ENCODE assay signal across 37 cellular contexts in genomic region chr12:105285378-105285777, GRCh38.
"Had no signal": no experiment of that assay in that cellular context is flagged by ENCODE, and none has a peak within 500 bp of the region (broad histone marks: within the 10 kb centered on the region; RNA-seq: fewer than 3 reads in every experiment).

No MANE protein-coding gene starts in this region.

- FAIRE-seq: bronchial epithelial cell, TTC549 had no signal

- H3K4me3 ChIP-seq: ascending aorta, cardiac muscle cell, colonic mucosa had no signal

- DNase-seq: activated B cell treated with CpG ODN at 0.5 μM for 24 hours; activated CD4-positive, alpha-beta memory T cell treated with anti-CD3 and anti-CD28 coated beads for 36 hours; activated CD4-positive, alpha-beta T cell treated with anti-CD3 and anti-CD28 coated beads for 4 hours; activated CD4-positive, alpha-beta T cell treated with anti-CD3 and anti-CD28 coated beads, Interleukin-2, amount 10 ng/mL, durations not matched to agents 24 days and 14 days; activated CD4-positive, alpha-beta T cell treated with anti-CD3 and anti-CD28 coated beads, Interleukin-2, amount 50 U/mL, for 1 hour; activated CD4-positive, alpha-beta T cell treated with anti-CD3 and anti-CD28 coated beads, Interleukin-2, amount 50 U/mL, for 4 hours; activated CD4-positive, CD25-positive, alpha-beta regulatory T cell treated with anti-CD3 and anti-CD28 coated beads, Interleukin-2, amount 50 U/mL, for 72 hours; activated CD8-positive, alpha-beta memory T cell treated with anti-CD3 and anti-CD28 coated beads for 24 hours; activated CD8-positive, alpha-beta memory T cell treated with anti-CD3 and anti-CD28 coated beads, Interleukin-2, amount 10 ng/mL, durations not matched to agents 7 days and 5 days; activated CD8-positive, alpha-beta memory T cell treated with anti-CD3 and anti-CD28 coated beads, Interleukin-2, amount 50 U/mL, for 48 hours; activated CD8-positive, alpha-beta T cell treated with anti-CD3 and anti-CD28 coated beads for 36 hours; activated effector memory CD4-positive, alpha-beta T cell treated with Interleukin-2 at 50 U/mL for 16 hours; activated gamma-delta T cell; activated naive CD4-positive, alpha-beta T cell treated with anti-CD3 and anti-CD28 coated beads, Interleukin-2, amount 10 ng/mL, durations not matched to agents 7 days and 5 days; activated naive CD4-positive, alpha-beta T cell treated with Interleukin-2 at 50 U/mL for 16 hours; activated naive CD8-positive, alpha-beta T cell treated with anti-CD3 and anti-CD28 coated beads, Interleukin-2, amount 10 ng/mL, durations not matched to agents 7 days and 5 days; activated naive CD8-positive, alpha-beta T cell treated with anti-CD3 and anti-CD28 coated beads, Interleukin-2, amount 50 U/mL, for 24 hours; activated T-cell treated with anti-CD3 and anti-CD28 coated beads, Interleukin-2, amount 50 U/mL, for 24 hours; activated T-cell treated with anti-CD3 and anti-CD28 coated beads, Interleukin-2, amount 50 U/mL, for 48 hours; amygdala; anterior cingulate cortex; caudate nucleus; cerebellar nuclear complex; colonic mucosa; T-helper 2 cell; T-helper 9 cell had no signal

- H3K4me3 Mint-ChIP-seq: activated B cell treated with CpG ODN at 0.5 μM for 24 hours; activated CD4-positive, alpha-beta memory T cell treated with anti-CD3 and anti-CD28 coated beads for 36 hours; activated CD4-positive, alpha-beta T cell treated with anti-CD3 and anti-CD28 coated beads, Interleukin-2, amount 10 ng/mL, durations not matched to agents 24 days and 14 days; activated CD8-positive, alpha-beta memory T cell treated with anti-CD3 and anti-CD28 coated beads, Interleukin-2, amount 10 ng/mL, durations not matched to agents 7 days and 5 days; activated CD8-positive, alpha-beta T cell treated with anti-CD3 and anti-CD28 coated beads for 36 hours; activated naive CD4-positive, alpha-beta T cell treated with anti-CD3 and anti-CD28 coated beads, Interleukin-2, amount 10 ng/mL, durations not matched to agents 7 days and 5 days; activated naive CD4-positive, alpha-beta T cell treated with anti-CD3 and anti-CD28 coated beads, Interleukin-2, amount 50 U/mL, for 24 hours; activated naive CD8-positive, alpha-beta T cell; activated naive CD8-positive, alpha-beta T cell treated with anti-CD3 and anti-CD28 coated beads, Interleukin-2, amount 10 ng/mL, durations not matched to agents 7 days and 5 days; activated naive CD8-positive, alpha-beta T cell treated with anti-CD3 and anti-CD28 coated beads, Interleukin-2, amount 50 U/mL, for 24 hours; activated T-cell treated with anti-CD3 and anti-CD28 coated beads, Interleukin-2, amount 50 U/mL, for 24 hours; brain; central memory CD8-positive, alpha-beta T cell; T-helper 2 cell treated with Interferon-gamma antibody and Interleukin-4, amounts not matched to agents 5 μg/mL and 100 μg/mL, for 36 hours had no signal

- H3K4me1 Mint-ChIP-seq: activated B cell treated with CpG ODN at 0.5 μM for 24 hours; activated CD4-positive, alpha-beta T cell treated with anti-CD3 and anti-CD28 coated beads, Interleukin-2, amount 10 ng/mL, durations not matched to agents 24 days and 14 days; activated CD8-positive, alpha-beta memory T cell treated with anti-CD3 and anti-CD28 coated beads, Interleukin-2, amount 10 ng/mL, durations not matched to agents 7 days and 5 days; activated naive CD4-positive, alpha-beta T cell treated with anti-CD3 and anti-CD28 coated beads, Interleukin-2, amount 10 ng/mL, durations not matched to agents 7 days and 5 days; activated naive CD4-positive, alpha-beta T cell treated with anti-CD3 and anti-CD28 coated beads, Interleukin-2, amount 50 U/mL, for 24 hours; activated naive CD8-positive, alpha-beta T cell treated with anti-CD3 and anti-CD28 coated beads, Interleukin-2, amount 10 ng/mL, durations not matched to agents 7 days and 5 days; activated naive CD8-positive, alpha-beta T cell treated with anti-CD3 and anti-CD28 coated beads, Interleukin-2, amount 50 U/mL, for 24 hours; brain; central memory CD8-positive, alpha-beta T cell had no signal

- H3K36me3 Mint-ChIP-seq: activated CD4-positive, alpha-beta memory T cell treated with anti-CD3 and anti-CD28 coated beads for 36 hours; activated naive CD4-positive, alpha-beta T cell treated with anti-CD3 and anti-CD28 coated beads, Interleukin-2, amount 10 ng/mL, durations not matched to agents 7 days and 5 days; activated naive CD4-positive, alpha-beta T cell treated with anti-CD3 and anti-CD28 coated beads, Interleukin-2, amount 50 U/mL, for 24 hours; activated naive CD8-positive, alpha-beta T cell; brain had no signal

- H3K27me3 Mint-ChIP-seq: activated CD8-positive, alpha-beta T cell treated with anti-CD3 and anti-CD28 coated beads for 36 hours had no signal

- H3K9me3 Mint-ChIP-seq: activated B cell treated with CpG ODN at 0.5 μM for 24 hours; activated CD8-positive, alpha-beta T cell treated with anti-CD3 and anti-CD28 coated beads for 36 hours; activated naive CD4-positive, alpha-beta T cell treated with anti-CD3 and anti-CD28 coated beads, Interleukin-2, amount 10 ng/mL, durations not matched to agents 7 days and 5 days; activated naive CD4-positive, alpha-beta T cell treated with anti-CD3 and anti-CD28 coated beads, Interleukin-2, amount 50 U/mL, for 24 hours; activated naive CD8-positive, alpha-beta T cell treated with anti-CD3 and anti-CD28 coated beads, Interleukin-2, amount 50 U/mL, for 24 hours; activated T-cell treated with anti-CD3 and anti-CD28 coated beads, Interleukin-2, amount 50 U/mL, for 24 hours; activated T-helper 2 cell treated with anti-CD3 and anti-CD28 coated beads, Interferon-gamma antibody, Interleukin-2, Interleukin-4, amounts not matched to agents 10 μg/mL and 5 μg/mL and 100 μg/mL, durations not matched to agents 14 hours and 24 hours and 36 hours; central memory CD8-positive, alpha-beta T cell; T-helper 2 cell treated with Interferon-gamma antibody and Interleukin-4, amounts not matched to agents 5 μg/mL and 100 μg/mL, for 36 hours had no signal

- ATAC-seq: activated CD8-positive, alpha-beta memory T cell treated with anti-CD3 and anti-CD28 coated beads, Interleukin-2, amount 10 ng/mL, durations not matched to agents 7 days and 5 days; activated CD8-positive, alpha-beta T cell treated with anti-CD3 and anti-CD28 coated beads for 36 hours; activated naive CD8-positive, alpha-beta T cell treated with anti-CD3 and anti-CD28 coated beads, Interleukin-2, amount 50 U/mL, for 24 hours had no signal

- H3K36me3 ChIP-seq: ascending aorta, cardiac muscle cell, colonic mucosa had no signal

- H3K27ac Mint-ChIP-seq: activated B cell treated with CpG ODN at 0.5 μM for 24 hours; activated CD4-positive, alpha-beta memory T cell treated with anti-CD3 and anti-CD28 coated beads for 36 hours; activated CD4-positive, alpha-beta T cell treated with anti-CD3 and anti-CD28 coated beads, Interleukin-2, amount 10 ng/mL, durations not matched to agents 24 days and 14 days; activated CD8-positive, alpha-beta memory T cell treated with anti-CD3 and anti-CD28 coated beads, Interleukin-2, amount 10 ng/mL, durations not matched to agents 7 days and 5 days; activated CD8-positive, alpha-beta T cell treated with anti-CD3 and anti-CD28 coated beads for 36 hours; activated naive CD4-positive, alpha-beta T cell treated with anti-CD3 and anti-CD28 coated beads, Interleukin-2, amount 10 ng/mL, durations not matched to agents 7 days and 5 days; activated naive CD4-positive, alpha-beta T cell treated with anti-CD3 and anti-CD28 coated beads, Interleukin-2, amount 50 U/mL, for 24 hours; activated naive CD8-positive, alpha-beta T cell; activated naive CD8-positive, alpha-beta T cell treated with anti-CD3 and anti-CD28 coated beads, Interleukin-2, amount 10 ng/mL, durations not matched to agents 7 days and 5 days; activated naive CD8-positive, alpha-beta T cell treated with anti-CD3 and anti-CD28 coated beads, Interleukin-2, amount 50 U/mL, for 24 hours; activated T-cell treated with anti-CD3 and anti-CD28 coated beads, Interleukin-2, amount 50 U/mL, for 24 hours; activated T-helper 2 cell treated with anti-CD3 and anti-CD28 coated beads, Interferon-gamma antibody, Interleukin-2, Interleukin-4, amounts not matched to agents 10 μg/mL and 5 μg/mL and 100 μg/mL, durations not matched to agents 14 hours and 24 hours and 36 hours; brain; T-helper 2 cell treated with Interferon-gamma antibody and Interleukin-4, amounts not matched to agents 5 μg/mL and 100 μg/mL, for 36 hours had no signal

- H3K27ac ChIP-seq: ascending aorta, cardiac muscle cell, colonic mucosa, VCaP had no signal

- H3K4me1 ChIP-seq: ascending aorta, colonic mucosa had no signal

- H3K9me3 ChIP-seq: ascending aorta, colonic mucosa had no signal

- H3K27me3 ChIP-seq: ascending aorta, colonic mucosa had no signal
